In genomic region chr17:43477832-43478634, GRCh38 we compare ENCODE assay signal across 1 cellular context.
TF ChIP-seq lines count a peak whose summit lies in the region.

No MANE protein-coding gene starts in this region.

TF ChIP-seq in GM12878, 131 proteins besides CTCF, POLR2A, EP300 and RAD21:
- no peak for TF ChIP-seq KDM1A (IDR thresholded peaks at IDR 0.05; ENCODE audit: borderline replicate concordance)
- TF ChIP-seq CUX1 (IDR thresholded peaks at IDR 0.05; ENCODE audit: insufficient replicate concordance, low read depth, low read length), result no peak
- no peak for TF ChIP-seq IKZF1 (conservative IDR thresholded peaks at IDR 0.05)
- TF ChIP-seq ZBTB33 (IDR thresholded peaks at IDR 0.05), result no peak
- TF ChIP-seq, protein P1, sequence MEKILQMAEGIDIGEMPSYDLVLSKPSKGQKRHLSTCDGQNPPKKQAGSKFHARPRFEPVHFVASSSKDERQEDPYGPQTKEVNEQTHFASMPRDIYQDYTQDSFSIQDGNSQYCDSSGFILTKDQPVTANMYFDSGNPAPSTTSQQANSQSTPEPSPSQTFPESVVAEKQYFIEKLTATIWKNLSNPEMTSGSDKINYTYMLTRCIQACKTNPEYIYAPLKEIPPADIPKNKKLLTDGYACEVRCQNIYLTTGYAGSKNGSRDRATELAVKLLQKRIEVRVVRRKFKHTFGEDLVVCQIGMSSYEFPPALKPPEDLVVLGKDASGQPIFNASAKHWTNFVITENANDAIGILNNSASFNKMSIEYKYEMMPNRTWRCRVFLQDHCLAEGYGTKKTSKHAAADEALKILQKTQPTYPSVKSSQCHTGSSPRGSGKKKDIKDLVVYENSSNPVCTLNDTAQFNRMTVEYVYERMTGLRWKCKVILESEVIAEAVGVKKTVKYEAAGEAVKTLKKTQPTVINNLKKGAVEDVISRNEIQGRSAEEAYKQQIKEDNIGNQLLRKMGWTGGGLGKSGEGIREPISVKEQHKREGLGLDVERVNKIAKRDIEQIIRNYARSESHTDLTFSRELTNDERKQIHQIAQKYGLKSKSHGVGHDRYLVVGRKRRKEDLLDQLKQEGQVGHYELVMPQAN (conservative IDR thresholded peaks at IDR 0.05), result no peak
- TF ChIP-seq E2F4 (IDR thresholded peaks at IDR 0.05; ENCODE audit: low read depth, low read length), result no peak
- no peak for TF ChIP-seq SREBF2 (IDR thresholded peaks at IDR 0.05; ENCODE audit: low read length)
- TF ChIP-seq, protein P2, sequence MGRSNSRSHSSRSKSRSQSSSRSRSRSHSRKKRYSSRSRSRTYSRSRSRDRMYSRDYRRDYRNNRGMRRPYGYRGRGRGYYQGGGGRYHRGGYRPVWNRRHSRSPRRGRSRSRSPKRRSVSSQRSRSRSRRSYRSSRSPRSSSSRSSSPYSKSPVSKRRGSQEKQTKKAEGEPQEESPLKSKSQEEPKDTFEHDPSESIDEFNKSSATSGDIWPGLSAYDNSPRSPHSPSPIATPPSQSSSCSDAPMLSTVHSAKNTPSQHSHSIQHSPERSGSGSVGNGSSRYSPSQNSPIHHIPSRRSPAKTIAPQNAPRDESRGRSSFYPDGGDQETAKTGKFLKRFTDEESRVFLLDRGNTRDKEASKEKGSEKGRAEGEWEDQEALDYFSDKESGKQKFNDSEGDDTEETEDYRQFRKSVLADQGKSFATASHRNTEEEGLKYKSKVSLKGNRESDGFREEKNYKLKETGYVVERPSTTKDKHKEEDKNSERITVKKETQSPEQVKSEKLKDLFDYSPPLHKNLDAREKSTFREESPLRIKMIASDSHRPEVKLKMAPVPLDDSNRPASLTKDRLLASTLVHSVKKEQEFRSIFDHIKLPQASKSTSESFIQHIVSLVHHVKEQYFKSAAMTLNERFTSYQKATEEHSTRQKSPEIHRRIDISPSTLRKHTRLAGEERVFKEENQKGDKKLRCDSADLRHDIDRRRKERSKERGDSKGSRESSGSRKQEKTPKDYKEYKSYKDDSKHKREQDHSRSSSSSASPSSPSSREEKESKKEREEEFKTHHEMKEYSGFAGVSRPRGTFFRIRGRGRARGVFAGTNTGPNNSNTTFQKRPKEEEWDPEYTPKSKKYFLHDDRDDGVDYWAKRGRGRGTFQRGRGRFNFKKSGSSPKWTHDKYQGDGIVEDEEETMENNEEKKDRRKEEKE (IDR thresholded peaks at IDR 0.05), result no peak
- TF ChIP-seq SIX5 (IDR thresholded peaks at IDR 0.05; ENCODE audit: low read depth, low read length, severe bottlenecking), result no peak
- no peak for TF ChIP-seq MTA3 (IDR thresholded peaks at IDR 0.05; ENCODE audit: borderline replicate concordance, low read length)
- TF ChIP-seq, protein P3, sequence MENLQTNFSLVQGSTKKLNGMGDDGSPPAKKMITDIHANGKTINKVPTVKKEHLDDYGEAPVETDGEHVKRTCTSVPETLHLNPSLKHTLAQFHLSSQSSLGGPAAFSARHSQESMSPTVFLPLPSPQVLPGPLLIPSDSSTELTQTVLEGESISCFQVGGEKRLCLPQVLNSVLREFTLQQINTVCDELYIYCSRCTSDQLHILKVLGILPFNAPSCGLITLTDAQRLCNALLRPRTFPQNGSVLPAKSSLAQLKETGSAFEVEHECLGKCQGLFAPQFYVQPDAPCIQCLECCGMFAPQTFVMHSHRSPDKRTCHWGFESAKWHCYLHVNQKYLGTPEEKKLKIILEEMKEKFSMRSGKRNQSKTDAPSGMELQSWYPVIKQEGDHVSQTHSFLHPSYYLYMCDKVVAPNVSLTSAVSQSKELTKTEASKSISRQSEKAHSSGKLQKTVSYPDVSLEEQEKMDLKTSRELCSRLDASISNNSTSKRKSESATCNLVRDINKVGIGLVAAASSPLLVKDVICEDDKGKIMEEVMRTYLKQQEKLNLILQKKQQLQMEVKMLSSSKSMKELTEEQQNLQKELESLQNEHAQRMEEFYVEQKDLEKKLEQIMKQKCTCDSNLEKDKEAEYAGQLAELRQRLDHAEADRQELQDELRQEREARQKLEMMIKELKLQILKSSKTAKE (IDR thresholded peaks at IDR 0.05; ENCODE audit: low read depth, poor library complexity, severe bottlenecking), result no peak
- TF ChIP-seq NBN (IDR thresholded peaks at IDR 0.05), result no peak
- TF ChIP-seq MYB (IDR thresholded peaks at IDR 0.05; ENCODE audit: borderline replicate concordance, low read depth, low read length), result no peak
- no peak for TF ChIP-seq BHLHE40 (IDR thresholded peaks at IDR 0.05; ENCODE audit: borderline replicate concordance in 1 of 2, low read depth in 2 of 2, low read length in 1 of 2)
- no peak for TF ChIP-seq ZZZ3 (IDR thresholded peaks at IDR 0.05; ENCODE audit: control insufficient read depth, insufficient read length, low read depth)
- TF ChIP-seq HDGF (IDR thresholded peaks at IDR 0.05), result no peak
- TF ChIP-seq SIN3A (IDR thresholded peaks at IDR 0.05; ENCODE audit: low read depth, low read length), result no peak
- no peak for TF ChIP-seq TCF12 (IDR thresholded peaks at IDR 0.05; ENCODE audit: low read depth, low read length)
- no peak for TF ChIP-seq RB1 (IDR thresholded peaks at IDR 0.05; ENCODE audit: borderline replicate concordance)
